ENCODE assay signal across 18 cellular contexts in genomic region chrX:11064276-11064675, GRCh38. TPM values are rescaled to one million over a fixed set of nuclear protein-coding genes. Genes with fewer than 3 reads are reported as not detected.
DNase-seq lines count a peak whose midpoint lies in the region; ATAC-seq, FAIRE-seq and TF ChIP-seq lines count a peak whose summit lies in the region.
"Had no signal": no experiment of that assay in that cellular context is flagged by ENCODE, and none has a peak within 500 bp of the region (broad histone marks: within the 10 kb centered on the region; RNA-seq: fewer than 3 reads in every experiment).

No MANE protein-coding gene starts in this region.

- peak overlapping the region; percentile 89 for H3K27ac Mint-ChIP-seq in astrocyte (ENCODE audit: unreplicated experiment)
- no peak overlapping the region for H3K27ac Mint-ChIP-seq in activated naive CD8-positive, alpha-beta T cell treated with anti-CD3 and anti-CD28 coated beads for 36 hours
- H3K27ac Mint-ChIP-seq: H9 had no signal

- H4K5ac ChIP-seq in IMR-90 (ENCODE audit: low read depth, low read length), result peak overlapping the region; percentile 64

- H2BK120ac ChIP-seq in IMR-90 (ENCODE audit: low read depth, low read length) (peak overlapping the region; percentile 21), mesenchymal stem cell (ENCODE audit: low read depth, low read length) (no peak overlapping the region)

- H3K9me1 ChIP-seq in IMR-90 (ENCODE audit: insufficient read depth, low read length), result no peaks in the 10 kb centered on the region

- H3K4me1 ChIP-seq in IMR-90 (ENCODE audit: control insufficient read depth, insufficient read depth, low read length), result peaks cover 11% of the 10 kb centered on the region
- peaks cover 14% of the 10 kb centered on the region for H3K4me1 ChIP-seq in astrocyte (ENCODE audit: insufficient read depth, low read length)
- H3K4me1 ChIP-seq in mesenchymal stem cell (ENCODE audit: control insufficient read depth, insufficient read depth, low read depth, low read length), result peaks cover 2% of the 10 kb centered on the region
- H3K4me1 ChIP-seq in skeletal muscle satellite cell (ENCODE audit: control insufficient read depth, insufficient read depth, low read length), result peaks cover 46% of the 10 kb centered on the region

- H3K4me1 Mint-ChIP-seq in astrocyte (ENCODE audit: low read depth, unreplicated experiment), result peaks cover 8% of the 10 kb centered on the region
- no peaks in the 10 kb centered on the region for H3K4me1 Mint-ChIP-seq in activated naive CD8-positive, alpha-beta T cell treated with anti-CD3 and anti-CD28 coated beads for 36 hours

- FAIRE-seq in astrocyte (lab: Jason Lieb, UNC), result peak; percentile 17

- H3K4me2 ChIP-seq in IMR-90 (ENCODE audit: low read depth, low read length), result no peak overlapping the region
- peak overlapping the region; percentile 79 for H3K4me2 ChIP-seq in astrocyte (ENCODE audit: low read length)
- H3K4me2 ChIP-seq in mesenchymal stem cell (ENCODE audit: low read length, poor library complexity, severe bottlenecking), result no peak overlapping the region
- peak overlapping the region; percentile 73 for H3K4me2 ChIP-seq in skeletal muscle satellite cell (ENCODE audit: low read length)

- dilution Hi-C loops in IMR-90 (cut with HindIII; ENCODE audit: low sequenced_read_pairs, unreplicated experiment), result no loop called here

- no peak for DNase-seq in IMR-90
- DNase-seq in astrocyte (ENCODE audit: low read depth), result no peak
- no peak for DNase-seq in mesenchymal stem cell
- no peak for DNase-seq in activated naive CD8-positive, alpha-beta T cell treated with anti-CD3 and anti-CD28 coated beads for 36 hours
- no peak for DNase-seq in effector CD4-positive, alpha-beta T cell
- DNase-seq in NCI-H2196 treated with DMSO at 0.1 percent for 48 hours (lab: John Stamatoyannopoulos, UW; ENCODE audit: unreplicated experiment), result no peak
- DNase-seq: AML-193, DMS79 treated with DMSO at 0.1 percent for 48 hours, H9, NCI-H1417 treated with DMSO at 0.1 percent for 48 hours, NCI-H187 treated with DMSO at 0.1 percent for 48 hours, NCI-H345, NCI-H524 treated with DMSO at 0.1 percent for 48 hours had no signal

- H2AFZ ChIP-seq in IMR-90 (replicated peaks; ENCODE audit: low read length, poor library complexity), result no peak overlapping the region
- no peak overlapping the region for H2AFZ ChIP-seq in astrocyte (ENCODE audit: low read depth, low read length)
- H2AFZ ChIP-seq in mesenchymal stem cell (ENCODE audit: low read depth, low read length), result no peak overlapping the region

- H2AK9ac ChIP-seq in IMR-90 (replicated peaks; ENCODE audit: low read depth, low read length, poor library complexity), result no peak overlapping the region

- H4K8ac ChIP-seq in IMR-90 (ENCODE audit: low read depth in 2 of 2, low read length in 2 of 2) (peak overlapping the region; percentile 30 to 54; a peak in 2 of 4 replicates), mesenchymal stem cell (ENCODE audit: low read length) (no peak overlapping the region)

- H3K9me3 Mint-ChIP-seq in astrocyte (ENCODE audit: unreplicated experiment), result no peaks in the 10 kb centered on the region
- H3K9me3 Mint-ChIP-seq in activated naive CD8-positive, alpha-beta T cell treated with anti-CD3 and anti-CD28 coated beads for 36 hours, result no peaks in the 10 kb centered on the region

- H3K27me3 ChIP-seq in IMR-90 (ENCODE audit: control insufficient read depth, insufficient read depth, low read length) (no peaks in the 10 kb centered on the region), astrocyte (ENCODE audit: insufficient read depth, low read length) (no peaks in the 10 kb centered on the region), mesenchymal stem cell (ENCODE audit: control insufficient read depth in 1 of 2, insufficient read depth in 1 of 2, low read length in 2 of 2) (no peaks in the 10 kb centered on the region), skeletal muscle satellite cell (ENCODE audit: control insufficient read depth, insufficient read depth, low read length) (no peaks in the 10 kb centered on the region)

- peak overlapping the region; percentile 51 for H2BK20ac ChIP-seq in IMR-90 (ENCODE audit: low read depth, low read length)

- CTCF ChIA-PET in IMR-90 (lab: Yijun Ruan, JAX), result no interaction called here

- no peaks in the 10 kb centered on the region for H3K79me1 ChIP-seq in IMR-90 (ENCODE audit: low read depth in 1 of 2, low read length in 2 of 2)
- no peaks in the 10 kb centered on the region for H3K79me1 ChIP-seq in mesenchymal stem cell (replicated peaks; ENCODE audit: low read length, poor library complexity, severe bottlenecking)

- TF ChIP-seq CTCF in IMR-90 (conservative IDR thresholded peaks at IDR 0.05; ENCODE audit: low read depth, low read length), result no peak
- TF ChIP-seq CTCF in astrocyte (IDR thresholded peaks at IDR 0.05; ENCODE audit: insufficient read depth, low read depth, low read length), result no peak

- ATAC-seq in IMR-90 (ENCODE audit: low read depth), result no peak
- ATAC-seq: PC-3 had no signal

- H3K9me3 ChIP-seq in IMR-90 (ENCODE audit: control insufficient read depth, insufficient read depth, low read length) (no peaks in the 10 kb centered on the region), astrocyte (ENCODE audit: insufficient read depth, low read depth, low read length) (no peaks in the 10 kb centered on the region), mesenchymal stem cell (ENCODE audit: control insufficient read depth, low read length) (no peaks in the 10 kb centered on the region), skeletal muscle satellite cell (replicated peaks; ENCODE audit: low read length) (no peaks in the 10 kb centered on the region)

- H3K4me3 ChIP-seq in IMR-90 (ENCODE audit: insufficient read depth, low read depth, low read length) (no peak overlapping the region), astrocyte (ENCODE audit: insufficient read depth, low read depth, low read length) (no peak overlapping the region), mesenchymal stem cell (ENCODE audit: insufficient read depth in 1 of 2, low read depth in 1 of 2, low read length in 2 of 2) (peak overlapping the region in 1 of 2 experiments; percentile 36), skeletal muscle satellite cell (ENCODE audit: low read length) (no peak overlapping the region)

- H3K4me3 Mint-ChIP-seq in astrocyte (ENCODE audit: unreplicated experiment), result no peak overlapping the region
- no peak overlapping the region for H3K4me3 Mint-ChIP-seq in activated naive CD8-positive, alpha-beta T cell treated with anti-CD3 and anti-CD28 coated beads for 36 hours
- H3K4me3 Mint-ChIP-seq: H9 had no signal

- H3K36me3 Mint-ChIP-seq in astrocyte (ENCODE audit: low read depth, unreplicated experiment), result no peaks in the 10 kb centered on the region
- H3K36me3 Mint-ChIP-seq in activated naive CD8-positive, alpha-beta T cell treated with anti-CD3 and anti-CD28 coated beads for 36 hours, result no peaks in the 10 kb centered on the region

- peak overlapping the region; percentile 1; the same call in 1 of the 2 replicates for H3K4ac ChIP-seq in IMR-90 (ENCODE audit: low read depth, low read length)
- H3K4ac ChIP-seq in mesenchymal stem cell (ENCODE audit: low read depth in 1 of 2, low read length in 2 of 2), result no peak overlapping the region

- H3K14ac ChIP-seq in IMR-90 (replicated peaks; ENCODE audit: low read depth, low read length), result no peak overlapping the region
- H3K14ac ChIP-seq in mesenchymal stem cell (ENCODE audit: low read length in 2 of 2), result no peak overlapping the region

- peak overlapping the region; percentile 68 for H3K18ac ChIP-seq in IMR-90 (ENCODE audit: low read depth, low read length)
- H3K18ac ChIP-seq in mesenchymal stem cell (ENCODE audit: low read depth in 1 of 2, low read length in 2 of 2), result no peak overlapping the region

- no peaks in the 10 kb centered on the region for H3K27me3 Mint-ChIP-seq in astrocyte (ENCODE audit: low read depth, unreplicated experiment)
- H3K27me3 Mint-ChIP-seq in activated naive CD8-positive, alpha-beta T cell treated with anti-CD3 and anti-CD28 coated beads for 36 hours, result no peaks in the 10 kb centered on the region

- no peak for TF ChIP-seq POLR2A in IMR-90 (IDR thresholded peaks at IDR 0.05; ENCODE audit: low read depth, low read length)

- POLR2A ChIA-PET in IMR-90 (lab: Charles Lee; ENCODE audit: unreplicated experiment), result no interaction called here

- H4K20me1 ChIP-seq in IMR-90 (ENCODE audit: insufficient read depth, low read length) (no peaks in the 10 kb centered on the region), astrocyte (ENCODE audit: insufficient read depth, low read length) (no peaks in the 10 kb centered on the region)

- H3K27ac ChIP-seq in IMR-90 (ENCODE audit: insufficient read depth, low read length), result peak overlapping the region; percentile 68
- H3K27ac ChIP-seq in astrocyte (ENCODE audit: low read depth, low read length), result peak overlapping the region; percentile 89
- H3K27ac ChIP-seq in mesenchymal stem cell (ENCODE audit: low read length, poor library complexity, severe bottlenecking), result peak overlapping the region; percentile 71
- H3K27ac ChIP-seq: C4-2B, HL-60, RWPE1 had no signal

- H2AK5ac ChIP-seq in IMR-90 (ENCODE audit: low read depth, low read length) (peak overlapping the region; percentile 5; the same call in 1 of the 2 replicates), mesenchymal stem cell (ENCODE audit: low read length, severe bottlenecking) (peak overlapping the region; percentile 27)

- H3K23ac ChIP-seq in IMR-90 (ENCODE audit: low read depth, low read length) (no peak overlapping the region), mesenchymal stem cell (ENCODE audit: low read length in 2 of 2) (no peak overlapping the region)

- peak overlapping the region; percentile 67 for H4K91ac ChIP-seq in IMR-90 (ENCODE audit: insufficient read depth, low read depth, low read length)
- no peak overlapping the region for H4K91ac ChIP-seq in mesenchymal stem cell (ENCODE audit: low read length)

- intact Hi-C loops in IMR-90 (cut with micrococcal nuclease), result no loop called here

- H2BK5ac ChIP-seq in IMR-90 (ENCODE audit: low read depth, low read length, poor library complexity, severe bottlenecking), result peak overlapping the region; percentile 14
- H2BK5ac ChIP-seq in mesenchymal stem cell (ENCODE audit: low read depth, low read length, poor library complexity, severe bottlenecking), result no peak overlapping the region

- H2BK15ac ChIP-seq in IMR-90 (ENCODE audit: low read depth, low read length) (no peak overlapping the region), mesenchymal stem cell (ENCODE audit: low read depth, poor library complexity, severe bottlenecking) (no peak overlapping the region)

- no peaks in the 10 kb centered on the region for H3K36me3 ChIP-seq in IMR-90 (ENCODE audit: control insufficient read depth, insufficient read depth, low read length)
- no peaks in the 10 kb centered on the region for H3K36me3 ChIP-seq in astrocyte (ENCODE audit: insufficient read depth, low read length)
- H3K36me3 ChIP-seq in mesenchymal stem cell (ENCODE audit: control insufficient read depth in 1 of 2, insufficient read depth in 2 of 2, low read depth in 1 of 2, low read length in 2 of 2), result no peaks in the 10 kb centered on the region
- H3K36me3 ChIP-seq in skeletal muscle satellite cell (ENCODE audit: insufficient read depth, low read length), result no peaks in the 10 kb centered on the region

- BruUV-seq in IMR-90 (replicated peaks; lab: Mats Ljungman, UMichigan), result no TSS peak

- no CpG with 5 or more reads among the region's 5 CpGs for WGBS in IMR-90 (ENCODE audit: extremely low coverage in 2 of 2, insufficient read length in 1 of 2), 2 experiments
- WGBS in mesenchymal stem cell, result 90% methylated on average over 4 of the region's 5 CpGs

- H2BK12ac ChIP-seq in mesenchymal stem cell (ENCODE audit: low read length in 2 of 2), result no peak overlapping the region

- H3K79me2 ChIP-seq in astrocyte (ENCODE audit: insufficient read depth, low read length), result no peaks in the 10 kb centered on the region

- H3K9ac ChIP-seq in IMR-90 (ENCODE audit: low read depth, low read length) (no peak overlapping the region), astrocyte (ENCODE audit: low read length) (no peak overlapping the region), mesenchymal stem cell (ENCODE audit: low read length) (no peak overlapping the region), skeletal muscle satellite cell (ENCODE audit: low read depth, low read length) (peak overlapping the region; percentile 33)

- no peak for TF ChIP-seq RAD21 in IMR-90 (IDR thresholded peaks at IDR 0.05; ENCODE audit: low read length)

- no peak overlapping the region for H3K56ac ChIP-seq in IMR-90 (ENCODE audit: extremely low read depth, insufficient read depth, low read length)

- in situ Hi-C loops in IMR-90 (cut with MboI; ENCODE audit: low sequenced_read_pairs), result no loop called here

RNA-seq across cellular contexts. Expression of gene HCCS, which starts 46.9 kb away (rescaled TPM):
- total RNA-seq in IMR-90 (2012; rRNA removed) (24.0 and 35.8 TPM in 2 replicates), astrocyte (38.0 and 39.2 TPM in 2 replicates)
- polyA plus RNA-seq in IMR-90 (2012; rRNA removed), result 26.5 and 28.6 TPM in 2 replicates
- polyA plus RNA-seq in IMR-90 (2012; cell fraction: cytosol; rRNA removed), result 9.4 and 12.1 TPM in 2 replicates
- polyA plus RNA-seq in IMR-90 (2012; cell fraction: nucleus; rRNA removed; ENCODE audit: low replicate concordance), result 2.3 and 9.4 TPM in 2 replicates
- polyA plus RNA-seq in mesenchymal stem cell (2013, experiment 1 of 2), result 35.5 TPM
- 34.3 TPM for polyA plus RNA-seq in mesenchymal stem cell (2013, experiment 2 of 2)
- 17.0 and 17.2 TPM in 2 replicates for total RNA-seq in skeletal muscle satellite cell (2012; rRNA removed)
- 10 to 100 TPM; 33.9 to 36.6 TPM for total RNA-seq in activated naive CD8-positive, alpha-beta T cell treated with anti-CD3 and anti-CD28 coated beads for 36 hours

Comparison
In these comparisons a context has a peak if more than half of its experiments do, and no peak if none do; other contexts are left out.
1. H3K4me2 ChIP-seq: peak in astrocyte (single experiment) and skeletal muscle satellite cell (single experiment); none in IMR-90 (single experiment) and mesenchymal stem cell (single experiment).
2. Peak in every context shown above with its lines, with median percentiles within 50 percentile points of each other: H3K27ac ChIP-seq.